Comparison of ENCODE assay signal across 25 cellular contexts in genomic region chr3:10623578-10624275, GRCh38.
"Had no signal": no experiment of that assay in that cellular context is flagged by ENCODE, and none has a peak within 500 bp of the region (broad histone marks: within the 10 kb centered on the region; RNA-seq: fewer than 3 reads in every experiment).

No MANE protein-coding gene starts in this region.

- H3K27ac ChIP-seq: adrenal gland had no signal

- H3K4me1 ChIP-seq: adrenal gland had no signal

- H3K9me3 ChIP-seq: adrenal gland had no signal

- DNase-seq: activated CD4-positive, alpha-beta T cell treated with anti-CD3 and anti-CD28 coated beads for 48 hours; activated CD4-positive, alpha-beta T cell treated with anti-CD3 and anti-CD28 coated beads, Interleukin-2, amount 50 U/mL, for 4 hours; activated CD4-positive, CD25-positive, alpha-beta regulatory T cell treated with anti-CD3 and anti-CD28 coated beads, Interleukin-2, amount 50 U/mL, for 72 hours; activated CD8-positive, alpha-beta memory T cell treated with anti-CD3 and anti-CD28 coated beads, Interleukin-2, amount 50 U/mL, for 48 hours; activated CD8-positive, alpha-beta T cell treated with anti-CD3 and anti-CD28 coated beads, Interleukin-2, amount 10 ng/mL, durations not matched to agents 7 days and 5 days; activated gamma-delta T cell treated with Interleukin-2 at 50 U/mL for 16 hours; activated naive CD4-positive, alpha-beta T cell treated with anti-CD3 and anti-CD28 coated beads, Interleukin-2, amount 50 U/mL, for 16 hours; activated naive CD8-positive, alpha-beta T cell treated with anti-CD3 and anti-CD28 coated beads, Interleukin-2, amount 10 ng/mL, durations not matched to agents 7 days and 5 days; activated T-cell treated with anti-CD3 and anti-CD28 coated beads, Interleukin-2, amount 50 U/mL, for 1 hour; adrenal gland; anterior cingulate cortex; caudate nucleus; Kasumi-1; KBM-7; NCI-H1105 treated with DMSO at 0.1 percent for 48 hours; NCI-H146; NCI-H187 treated with DMSO at 0.1 percent for 48 hours; NCI-H2081 treated with DMSO at 0.1 percent for 48 hours; NCI-H446; NCI-H524; PC-3; SHP77 treated with DMSO at 0.1 percent for 48 hours; T-helper 17 cell; T-helper 9 cell had no signal

- ATAC-seq: activated CD8-positive, alpha-beta T cell treated with anti-CD3 and anti-CD28 coated beads, Interleukin-2, amount 10 ng/mL, durations not matched to agents 7 days and 5 days; PC-3; T-helper 17 cell; WTC11 had no signal

- H3K27me3 ChIP-seq: adrenal gland had no signal

- H3K4me3 ChIP-seq: adrenal gland had no signal

- H3K36me3 ChIP-seq: adrenal gland had no signal
